Comparison of ENCODE assay signal across 2 cellular contexts in the genomic region with DNA sequence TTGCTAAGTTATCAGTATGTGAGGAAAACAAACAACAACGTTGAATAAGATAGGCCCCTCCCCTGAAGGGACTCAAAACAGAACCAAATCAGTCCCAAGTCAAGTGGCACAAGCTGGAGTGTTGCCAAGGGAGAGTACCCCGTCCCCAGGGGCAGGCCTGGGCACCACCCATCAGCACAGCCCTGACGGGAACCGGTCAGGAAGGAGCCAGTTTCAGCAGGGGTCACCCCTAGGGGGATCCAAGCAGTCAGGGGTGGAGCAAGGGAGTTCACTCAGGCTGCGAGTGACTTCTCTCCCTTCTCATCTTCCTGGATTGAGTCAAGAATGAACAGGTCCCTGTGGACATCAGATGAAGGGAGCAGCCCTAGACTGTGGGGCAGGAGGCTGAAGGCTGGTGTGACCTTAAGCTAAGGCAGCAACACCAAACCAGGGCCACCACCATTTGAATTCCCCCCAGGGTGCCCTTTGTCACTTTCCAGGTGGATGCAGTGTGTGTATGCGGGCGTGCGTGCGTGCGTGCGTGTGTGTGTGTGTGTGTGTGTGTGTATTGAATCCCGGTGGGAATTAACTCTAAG. TPM values are rescaled to one million over a fixed set of nuclear protein-coding genes. Genes with fewer than 3 reads are reported as not detected.
"Had no signal": no experiment of that assay in that cellular context is flagged by ENCODE, and none has a peak within 500 bp of the region (broad histone marks: within the 10 kb centered on the region; RNA-seq: fewer than 3 reads in every experiment).

No MANE protein-coding gene starts in this region.

RNA-seq across cellular contexts. Expression of a gene that starts 14.8 kb away (rescaled TPM):
- total RNA-seq: activated CD8-positive, alpha-beta memory T cell treated with anti-CD3 and anti-CD28 coated beads, Interleukin-2, amount 10 ng/mL, durations not matched to agents 7 days and 5 days had no signal
- polyA plus RNA-seq: aorta had no signal
